8 cellular contexts compared by ENCODE assay signal in genomic region chr6:106098383-106099234, GRCh38. TPM values are rescaled to one million over a fixed set of nuclear protein-coding genes. Genes with fewer than 3 reads are reported as not detected.
A peak's percentile ranks its signal among the peaks of the same experiment; 100 is the strongest.
DNase-seq lines count a peak whose midpoint lies in the region; ATAC-seq and TF ChIP-seq lines count a peak whose summit lies in the region.

No MANE protein-coding gene starts in this region.

- no peak overlapping the region for H2AFZ ChIP-seq in OCI-LY3 (ENCODE audit: low read depth, low read length)

- H4K20me1 ChIP-seq in OCI-LY3 (ENCODE audit: insufficient read depth, low read length), result peaks cover 14% of the 10 kb centered on the region

- H3K36me3 ChIP-seq in OCI-LY3 (replicated peaks; ENCODE audit: low read depth, low read length) (peaks cover 32% of the 10 kb centered on the region), left ventricle myocardium inferior (no peaks in the 10 kb centered on the region)

- H3K9ac ChIP-seq in OCI-LY3 (ENCODE audit: low read length), result peak overlapping the region; percentile 93

- H3K4me3 ChIP-seq in AG10803 (ENCODE audit: low read length) (peak overlapping the region; percentile 61), OCI-LY3 (ENCODE audit: low read length) (peak overlapping the region; percentile 97), left ventricle myocardium inferior (peak overlapping the region; percentile 58)

- H3K9me3 ChIP-seq in OCI-LY3 (ENCODE audit: insufficient read depth, low read length) (no peaks in the 10 kb centered on the region), left ventricle myocardium inferior (replicated peaks) (no peaks in the 10 kb centered on the region)

- H3K4me1 ChIP-seq in OCI-LY3 (ENCODE audit: low read length), result peaks cover 62% of the 10 kb centered on the region
- peaks cover 28% of the 10 kb centered on the region for H3K4me1 ChIP-seq in left ventricle myocardium inferior

- H3K27ac ChIP-seq in OCI-LY3 (ENCODE audit: low read length), result peak overlapping the region; percentile 93
- peak overlapping the region; percentile 78 for H3K27ac ChIP-seq in left ventricle myocardium inferior (replicated peaks)

- H3K27me3 Mint-ChIP-seq in activated T-helper 2 cell treated with anti-CD3 and anti-CD28 coated beads, Interferon-gamma antibody, Interleukin-2, Interleukin-4, amounts not matched to agents 10 μg/mL and 5 μg/mL and 100 μg/mL, durations not matched to agents 14 hours and 24 hours and 36 hours (ENCODE audit: low read depth), result no peaks in the 10 kb centered on the region

- peaks cover 91% of the 10 kb centered on the region for H3K36me3 Mint-ChIP-seq in activated T-helper 2 cell treated with anti-CD3 and anti-CD28 coated beads, Interferon-gamma antibody, Interleukin-2, Interleukin-4, amounts not matched to agents 10 μg/mL and 5 μg/mL and 100 μg/mL, durations not matched to agents 14 hours and 24 hours and 36 hours (ENCODE audit: low read depth)

- peak overlapping the region; percentile 98 for H3K27ac Mint-ChIP-seq in activated T-helper 2 cell treated with anti-CD3 and anti-CD28 coated beads, Interferon-gamma antibody, Interleukin-2, Interleukin-4, amounts not matched to agents 10 μg/mL and 5 μg/mL and 100 μg/mL, durations not matched to agents 14 hours and 24 hours and 36 hours

- H3K27me3 ChIP-seq in OCI-LY3 (ENCODE audit: low read depth, low read length) (no peaks in the 10 kb centered on the region), left ventricle myocardium inferior (ENCODE audit: low read depth) (peaks cover 88% of the 10 kb centered on the region)

- intact Hi-C loops in activated T-helper 2 cell treated with anti-CD3 and anti-CD28 coated beads, Interferon-gamma antibody, Interleukin-2, Interleukin-4, amounts not matched to agents 10 μg/mL and 5 μg/mL and 100 μg/mL, durations not matched to agents 14 hours and 24 hours and 36 hours (cut with micrococcal nuclease), result loop anchor here (1.0 to 5.0 kb wide), 16 partner anchors 12 to 616 kb away; partner anchors contain the start of gene PRDM1
- intact Hi-C loops in left ventricle myocardium inferior (cut with micrococcal nuclease), result no loop called here

- H3K9me3 Mint-ChIP-seq in activated T-helper 2 cell treated with anti-CD3 and anti-CD28 coated beads, Interferon-gamma antibody, Interleukin-2, Interleukin-4, amounts not matched to agents 10 μg/mL and 5 μg/mL and 100 μg/mL, durations not matched to agents 14 hours and 24 hours and 36 hours, result no peaks in the 10 kb centered on the region

- DNase-seq in AG10803 (ENCODE audit: low read depth), result peak; percentile 58
- peak; percentile 79 for DNase-seq in activated T-helper 2 cell treated with anti-CD3 and anti-CD28 coated beads, Interferon-gamma antibody, Interleukin-2, Interleukin-4, amounts not matched to agents 10 μg/mL and 5 μg/mL and 100 μg/mL, durations not matched to agents 14 hours and 24 hours and 36 hours (ENCODE audit: low spot score)
- DNase-seq in left ventricle myocardium inferior, result no peak
- peak; percentile 51 to 65 for DNase-seq in stimulated activated CD4-positive, alpha-beta T cell treated with anti-CD3 and anti-CD28 coated beads, Interleukin-1b, Interleukin-23, amount 100 ng/mL, for 4 hours (ENCODE audit: low read depth in 2 of 2)
- no peak for DNase-seq in NCI-H510A treated with DMSO at 0.1 percent for 48 hours (lab: John Stamatoyannopoulos, UW)

- H3K4me1 Mint-ChIP-seq in activated T-helper 2 cell treated with anti-CD3 and anti-CD28 coated beads, Interferon-gamma antibody, Interleukin-2, Interleukin-4, amounts not matched to agents 10 μg/mL and 5 μg/mL and 100 μg/mL, durations not matched to agents 14 hours and 24 hours and 36 hours (ENCODE audit: low read depth), result peaks cover 72% of the 10 kb centered on the region

- peak overlapping the region; percentile 95 for H3K4me3 Mint-ChIP-seq in activated T-helper 2 cell treated with anti-CD3 and anti-CD28 coated beads, Interferon-gamma antibody, Interleukin-2, Interleukin-4, amounts not matched to agents 10 μg/mL and 5 μg/mL and 100 μg/mL, durations not matched to agents 14 hours and 24 hours and 36 hours (ENCODE audit: low read depth)

- ATAC-seq in GM21619 (IDR thresholded peaks at IDR 0.05; ENCODE audit: unreplicated experiment), result peak; percentile 25
- no peak for ATAC-seq in GM18870 (IDR thresholded peaks at IDR 0.05; ENCODE audit: unreplicated experiment)

- H3K79me2 ChIP-seq in OCI-LY3 (ENCODE audit: low read length), result peaks cover 52% of the 10 kb centered on the region

- no peak for TF ChIP-seq CTCF in AG10803 (conservative IDR thresholded peaks at IDR 0.05; ENCODE audit: low read length)
- TF ChIP-seq CTCF in OCI-LY3 (IDR thresholded peaks at IDR 0.05; ENCODE audit: low read depth, low read length), result no peak
- no peak for TF ChIP-seq CTCF in left ventricle myocardium inferior (IDR thresholded peaks at IDR 0.05; ENCODE audit: borderline replicate concordance)

- peak overlapping the region; percentile 98 for H3K4me2 ChIP-seq in OCI-LY3 (ENCODE audit: low read length)

RNA-seq across cellular contexts. Expression of gene PRDM1, which starts 12.5 kb away (rescaled TPM):
- 49.1 and 52.3 TPM in 2 replicates for total RNA-seq in activated T-helper 2 cell treated with anti-CD3 and anti-CD28 coated beads, Interferon-gamma antibody, Interleukin-2, Interleukin-4, amounts not matched to agents 10 μg/mL and 5 μg/mL and 100 μg/mL, durations not matched to agents 14 hours and 24 hours and 36 hours
- total RNA-seq in left ventricle myocardium inferior, result 0.85 TPM

Comparison
In these comparisons a context has a peak if more than half of its experiments do, and no peak if none do; other contexts are left out.
1. DNase-seq: peak in AG10803 (single experiment), activated T-helper 2 cell treated with anti-CD3 and anti-CD28 coated beads, Interferon-gamma antibody, Interleukin-2, Interleukin-4, amounts not matched to agents 10 μg/mL and 5 μg/mL and 100 μg/mL, durations not matched to agents 14 hours and 24 hours and 36 hours (single experiment) and stimulated activated CD4-positive, alpha-beta T cell treated with anti-CD3 and anti-CD28 coated beads, Interleukin-1b, Interleukin-23, amount 100 ng/mL, for 4 hours (2 of 2); none in left ventricle myocardium inferior (single experiment) and NCI-H510A treated with DMSO at 0.1 percent for 48 hours (single experiment).
2. RNA of gene PRDM1, which starts 12.5 kb away (total RNA-seq): 49.1 to 52.3 TPM in activated T-helper 2 cell treated with anti-CD3 and anti-CD28 coated beads, Interferon-gamma antibody, Interleukin-2, Interleukin-4, amounts not matched to agents 10 μg/mL and 5 μg/mL and 100 μg/mL, durations not matched to agents 14 hours and 24 hours and 36 hours; 0.85 TPM in left ventricle myocardium inferior (single experiment); every median in the first group is over 10 times any median in the second.
3. Peak in every context shown above with its lines, with median percentiles within 50 percentile points of each other: H3K4me3 ChIP-seq.